Comparison of ENCODE assay signal across 1 cellular context in the genomic region with DNA sequence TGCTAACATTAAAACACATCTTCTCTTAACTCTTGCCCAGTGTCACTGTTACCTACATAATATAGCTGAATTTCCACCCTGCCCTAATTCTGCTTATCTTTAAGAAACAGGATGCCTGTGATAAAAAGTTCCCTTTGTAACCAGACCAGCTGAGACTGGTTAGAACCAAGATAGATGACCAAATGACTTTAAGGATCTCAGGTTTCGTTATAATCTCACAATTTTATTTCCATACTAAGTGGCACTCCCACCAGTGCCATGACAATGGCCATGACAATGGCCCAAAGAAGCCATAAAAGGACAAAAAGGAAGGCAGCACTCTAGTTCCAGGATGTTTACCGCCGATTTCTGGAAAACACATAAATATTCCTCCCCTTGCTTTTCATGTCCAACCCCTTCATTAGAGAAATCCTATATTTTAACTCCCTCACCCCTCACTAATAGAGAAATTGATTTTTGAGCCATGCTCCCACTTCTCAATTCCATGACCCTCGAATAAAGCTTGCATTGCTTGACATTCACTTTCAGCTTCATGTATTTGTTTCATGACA.
TF ChIP-seq lines count a peak whose summit lies in the region.

No MANE protein-coding gene starts in this region.

TF ChIP-seq in GM23338, 12 proteins besides CTCF, POLR2A, EP300 and RAD21 (continued from another document):
- TF ChIP-seq, protein P1, sequence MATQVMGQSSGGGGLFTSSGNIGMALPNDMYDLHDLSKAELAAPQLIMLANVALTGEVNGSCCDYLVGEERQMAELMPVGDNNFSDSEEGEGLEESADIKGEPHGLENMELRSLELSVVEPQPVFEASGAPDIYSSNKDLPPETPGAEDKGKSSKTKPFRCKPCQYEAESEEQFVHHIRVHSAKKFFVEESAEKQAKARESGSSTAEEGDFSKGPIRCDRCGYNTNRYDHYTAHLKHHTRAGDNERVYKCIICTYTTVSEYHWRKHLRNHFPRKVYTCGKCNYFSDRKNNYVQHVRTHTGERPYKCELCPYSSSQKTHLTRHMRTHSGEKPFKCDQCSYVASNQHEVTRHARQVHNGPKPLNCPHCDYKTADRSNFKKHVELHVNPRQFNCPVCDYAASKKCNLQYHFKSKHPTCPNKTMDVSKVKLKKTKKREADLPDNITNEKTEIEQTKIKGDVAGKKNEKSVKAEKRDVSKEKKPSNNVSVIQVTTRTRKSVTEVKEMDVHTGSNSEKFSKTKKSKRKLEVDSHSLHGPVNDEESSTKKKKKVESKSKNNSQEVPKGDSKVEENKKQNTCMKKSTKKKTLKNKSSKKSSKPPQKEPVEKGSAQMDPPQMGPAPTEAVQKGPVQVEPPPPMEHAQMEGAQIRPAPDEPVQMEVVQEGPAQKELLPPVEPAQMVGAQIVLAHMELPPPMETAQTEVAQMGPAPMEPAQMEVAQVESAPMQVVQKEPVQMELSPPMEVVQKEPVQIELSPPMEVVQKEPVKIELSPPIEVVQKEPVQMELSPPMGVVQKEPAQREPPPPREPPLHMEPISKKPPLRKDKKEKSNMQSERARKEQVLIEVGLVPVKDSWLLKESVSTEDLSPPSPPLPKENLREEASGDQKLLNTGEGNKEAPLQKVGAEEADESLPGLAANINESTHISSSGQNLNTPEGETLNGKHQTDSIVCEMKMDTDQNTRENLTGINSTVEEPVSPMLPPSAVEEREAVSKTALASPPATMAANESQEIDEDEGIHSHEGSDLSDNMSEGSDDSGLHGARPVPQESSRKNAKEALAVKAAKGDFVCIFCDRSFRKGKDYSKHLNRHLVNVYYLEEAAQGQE (IDR thresholded peaks at IDR 0.05; ENCODE audit: unreplicated experiment) = no peak
- TF ChIP-seq, protein P2, sequence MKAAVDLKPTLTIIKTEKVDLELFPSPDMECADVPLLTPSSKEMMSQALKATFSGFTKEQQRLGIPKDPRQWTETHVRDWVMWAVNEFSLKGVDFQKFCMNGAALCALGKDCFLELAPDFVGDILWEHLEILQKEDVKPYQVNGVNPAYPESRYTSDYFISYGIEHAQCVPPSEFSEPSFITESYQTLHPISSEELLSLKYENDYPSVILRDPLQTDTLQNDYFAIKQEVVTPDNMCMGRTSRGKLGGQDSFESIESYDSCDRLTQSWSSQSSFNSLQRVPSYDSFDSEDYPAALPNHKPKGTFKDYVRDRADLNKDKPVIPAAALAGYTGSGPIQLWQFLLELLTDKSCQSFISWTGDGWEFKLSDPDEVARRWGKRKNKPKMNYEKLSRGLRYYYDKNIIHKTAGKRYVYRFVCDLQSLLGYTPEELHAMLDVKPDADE (IDR thresholded peaks at IDR 0.05) = no peak
